ENCODE assay signal across 9 cellular contexts in the genomic region with DNA sequence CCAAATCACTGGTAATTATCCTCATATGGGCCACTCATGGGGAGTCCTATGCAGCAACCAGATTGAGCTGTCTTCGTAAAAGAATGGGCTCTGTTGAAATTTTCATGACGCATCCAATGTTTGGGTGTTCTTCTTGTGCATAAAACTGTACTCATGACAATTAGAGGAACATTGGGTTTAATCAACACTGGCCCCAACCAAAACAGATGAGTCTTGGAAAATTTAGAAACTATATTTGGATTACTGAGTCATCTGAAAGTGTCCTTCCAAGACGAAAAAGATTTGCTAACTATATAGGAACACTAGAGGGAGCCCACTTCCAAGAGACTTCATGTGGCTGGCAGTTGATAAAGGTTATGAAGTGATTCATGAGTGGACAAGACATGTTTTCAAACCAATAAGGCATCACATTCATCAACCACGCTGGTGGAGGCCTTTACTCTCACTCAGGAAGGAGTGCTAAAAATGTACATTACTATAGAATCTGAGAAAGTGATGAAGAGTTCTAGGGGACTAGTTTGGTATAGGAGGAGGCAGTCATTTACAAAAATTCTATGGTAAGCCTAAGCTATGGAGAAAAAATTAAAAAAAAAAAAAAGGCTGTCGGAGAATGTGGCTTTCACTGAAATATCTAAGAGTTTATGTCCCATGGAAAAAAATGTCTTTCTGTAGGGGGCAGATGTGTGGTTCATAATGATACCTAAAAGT.
DNase-seq lines count a peak whose midpoint lies in the region; ATAC-seq and TF ChIP-seq lines count a peak whose summit lies in the region.
"Had no signal": no experiment of that assay in that cellular context is flagged by ENCODE, and none has a peak within 500 bp of the region (broad histone marks: within the 10 kb centered on the region; RNA-seq: fewer than 3 reads in every experiment).

No MANE protein-coding gene starts in this region.

- no peaks in the 10 kb centered on the region for H3K27me3 ChIP-seq in OCI-LY1 (ENCODE audit: insufficient read depth, low read length)
- no peaks in the 10 kb centered on the region for H3K27me3 ChIP-seq in upper lobe of right lung
- H3K27me3 ChIP-seq in suprapubic skin, result no peaks in the 10 kb centered on the region

- no peaks in the 10 kb centered on the region for H3K4me1 Mint-ChIP-seq in stimulated activated naive CD8-positive, alpha-beta T cell treated with anti-CD3 and anti-CD28 coated beads, Interleukin-15, amount 100 ng/mL, for 72 hours
- H3K4me1 Mint-ChIP-seq in stimulated activated memory B cell treated with anti-CD40 and anti-IgM and Interleukin-4, amounts not matched to agents 10 μg/mL and 1 μg/mL and 100 μg/mL, for 72 hours, result no peaks in the 10 kb centered on the region

- TF ChIP-seq POLR2A in suprapubic skin (IDR thresholded peaks at IDR 0.05), result no peak

- H3F3A ChIP-seq in OCI-LY1 (ENCODE audit: insufficient read depth, low read length), result no peaks in the 10 kb centered on the region

- H3K4me3 Mint-ChIP-seq in stimulated activated naive CD8-positive, alpha-beta T cell treated with anti-CD3 and anti-CD28 coated beads, Interleukin-15, amount 100 ng/mL, for 72 hours, result no peak overlapping the region
- no peak overlapping the region for H3K4me3 Mint-ChIP-seq in stimulated activated memory B cell treated with anti-CD40 and anti-IgM and Interleukin-4, amounts not matched to agents 10 μg/mL and 1 μg/mL and 100 μg/mL, for 72 hours

- H3K4me1 ChIP-seq in OCI-LY1 (ENCODE audit: insufficient read depth, low read length, severe bottlenecking) (no peaks in the 10 kb centered on the region), upper lobe of right lung (no peaks in the 10 kb centered on the region), suprapubic skin (no peaks in the 10 kb centered on the region)
- H3K4me1 ChIP-seq: psoas muscle had no signal

- no peaks in the 10 kb centered on the region for H3K9me2 ChIP-seq in OCI-LY1 (ENCODE audit: low read depth, low read length)

- no peaks in the 10 kb centered on the region for H3K27me3 Mint-ChIP-seq in stimulated activated naive CD8-positive, alpha-beta T cell treated with anti-CD3 and anti-CD28 coated beads, Interleukin-15, amount 100 ng/mL, for 72 hours
- H3K27me3 Mint-ChIP-seq in stimulated activated memory B cell treated with anti-CD40 and anti-IgM and Interleukin-4, amounts not matched to agents 10 μg/mL and 1 μg/mL and 100 μg/mL, for 72 hours, result no peaks in the 10 kb centered on the region

- no peaks in the 10 kb centered on the region for H3K36me3 Mint-ChIP-seq in stimulated activated memory B cell treated with anti-CD40 and anti-IgM and Interleukin-4, amounts not matched to agents 10 μg/mL and 1 μg/mL and 100 μg/mL, for 72 hours

- H3K9ac ChIP-seq in OCI-LY1 (ENCODE audit: low read length), result no peak overlapping the region

- no peak overlapping the region for H2AFZ ChIP-seq in OCI-LY1 (ENCODE audit: low read length)

- H3K27ac ChIP-seq in OCI-LY1 (ENCODE audit: low read depth, low read length, poor library complexity, severe bottlenecking) (no peak overlapping the region), upper lobe of right lung (no peak overlapping the region), suprapubic skin (no peak overlapping the region)
- H3K27ac ChIP-seq: psoas muscle had no signal

- H3K4me3 ChIP-seq in OCI-LY1 (ENCODE audit: low read depth, low read length, poor library complexity, severe bottlenecking) (no peak overlapping the region), fibroblast of mammary gland (ENCODE audit: control insufficient read depth, low read depth, low read length) (no peak overlapping the region), upper lobe of right lung (no peak overlapping the region), suprapubic skin (no peak overlapping the region)
- H3K4me3 ChIP-seq: psoas muscle had no signal

- TF ChIP-seq EP300 in suprapubic skin (IDR thresholded peaks at IDR 0.05), result no peak

- no peak overlapping the region for H3K27ac Mint-ChIP-seq in stimulated activated naive CD8-positive, alpha-beta T cell treated with anti-CD3 and anti-CD28 coated beads, Interleukin-15, amount 100 ng/mL, for 72 hours
- no peak overlapping the region for H3K27ac Mint-ChIP-seq in stimulated activated memory B cell treated with anti-CD40 and anti-IgM and Interleukin-4, amounts not matched to agents 10 μg/mL and 1 μg/mL and 100 μg/mL, for 72 hours

- TF ChIP-seq CTCF in OCI-LY1 (IDR thresholded peaks at IDR 0.05; ENCODE audit: low read length), result peak; percentile 50
- TF ChIP-seq CTCF in fibroblast of mammary gland (conservative IDR thresholded peaks at IDR 0.05; ENCODE audit: control insufficient read depth, insufficient read depth, low read depth, low read length), result peak; percentile 53
- peak; percentile 32 for TF ChIP-seq CTCF in upper lobe of right lung (IDR thresholded peaks at IDR 0.05)
- TF ChIP-seq CTCF in suprapubic skin (IDR thresholded peaks at IDR 0.05), result peak in 1 of 2 donors; percentile 27

- no peaks in the 10 kb centered on the region for H3K9me3 Mint-ChIP-seq in stimulated activated naive CD8-positive, alpha-beta T cell treated with anti-CD3 and anti-CD28 coated beads, Interleukin-15, amount 100 ng/mL, for 72 hours
- peaks cover 3% of the 10 kb centered on the region for H3K9me3 Mint-ChIP-seq in stimulated activated memory B cell treated with anti-CD40 and anti-IgM and Interleukin-4, amounts not matched to agents 10 μg/mL and 1 μg/mL and 100 μg/mL, for 72 hours

- no peaks in the 10 kb centered on the region for H3K79me2 ChIP-seq in OCI-LY1 (ENCODE audit: insufficient read depth, low read length)

- H3K4me2 ChIP-seq in OCI-LY1 (ENCODE audit: low read length), result no peak overlapping the region

- whole genome bisulfite sequencing in suprapubic skin, result 54% methylated on average over 5 of the region's 5 CpGs

- DNase-seq in stimulated activated naive CD8-positive, alpha-beta T cell treated with anti-CD3 and anti-CD28 coated beads, Interleukin-15, Interleukin-2, amounts not matched to agents 100 U/mL and 50 U/mL, for 24 hours, result no peak
- DNase-seq in stimulated activated naive CD8-positive, alpha-beta T cell treated with anti-CD3 and anti-CD28 coated beads, Interleukin-15, amount 100 ng/mL, for 72 hours, result no peak
- peak; percentile 72 for DNase-seq in fibroblast of mammary gland (ENCODE audit: low read depth)
- DNase-seq in upper lobe of right lung, result no peak
- DNase-seq in suprapubic skin (ENCODE audit: low spot score in 2 of 2), result no peak
- DNase-seq: psoas muscle had no signal

- H3K9me3 ChIP-seq in OCI-LY1 (ENCODE audit: low read length), result no peaks in the 10 kb centered on the region
- H3K9me3 ChIP-seq in upper lobe of right lung, result no peaks in the 10 kb centered on the region
- no peaks in the 10 kb centered on the region for H3K9me3 ChIP-seq in suprapubic skin
- H3K9me3 ChIP-seq: psoas muscle had no signal

- no peaks in the 10 kb centered on the region for H4K20me1 ChIP-seq in OCI-LY1 (ENCODE audit: insufficient read depth, low read length)

- no peaks in the 10 kb centered on the region for H3K36me3 ChIP-seq in OCI-LY1 (ENCODE audit: insufficient read depth, low read length)
- no peaks in the 10 kb centered on the region for H3K36me3 ChIP-seq in upper lobe of right lung
- no peaks in the 10 kb centered on the region for H3K36me3 ChIP-seq in suprapubic skin

- ATAC-seq in stimulated activated naive CD8-positive, alpha-beta T cell treated with anti-CD3 and anti-CD28 coated beads, Interleukin-15, Interleukin-2, amounts not matched to agents 100 U/mL and 50 U/mL, for 24 hours, result peak; percentile 36
- ATAC-seq in stimulated activated naive CD8-positive, alpha-beta T cell treated with anti-CD3 and anti-CD28 coated beads, Interleukin-15, amount 100 ng/mL, for 72 hours, result no peak
- ATAC-seq in upper lobe of right lung, result no peak
- ATAC-seq in stimulated activated memory B cell treated with anti-CD40 and anti-IgM and Interleukin-4, amounts not matched to agents 10 μg/mL and 1 μg/mL and 100 μg/mL, for 72 hours, result no peak
- no peak for ATAC-seq in HG02970 (IDR thresholded peaks at IDR 0.05; ENCODE audit: low FRiP score, unreplicated experiment)

- intact Hi-C loops in upper lobe of right lung (cut with DNase I), result no loop called here
